ENCODE assay signal across 8 cellular contexts in genomic region chr13:29846475-29847256, GRCh38. TPM values are rescaled to one million over a fixed set of nuclear protein-coding genes. Genes with fewer than 3 reads are reported as not detected.
DNase-seq lines count a peak whose midpoint lies in the region; ATAC-seq, FAIRE-seq and TF ChIP-seq lines count a peak whose summit lies in the region.

No MANE protein-coding gene starts in this region.

- no peak for TF ChIP-seq EP300 in GM12878 (IDR thresholded peaks at IDR 0.05; ENCODE audit: borderline replicate concordance in 1 of 2, control insufficient read depth in 1 of 2, low read depth in 2 of 2, low read length in 2 of 2)

- ATAC-seq in activated CD8-positive, alpha-beta memory T cell treated with anti-CD3 and anti-CD28 coated beads, Interleukin-2, amount 10 ng/mL, durations not matched to agents 7 days and 5 days, result no peak
- ATAC-seq in GM12878 (no peak), lower lobe of right lung (no peak)

- POLR2A ChIA-PET in GM12878 (lab: Charles Lee), result interaction anchor here (0.6 to 2.3 kb wide), 3 partner anchors 28 to 643 kb away, joined by 3 to 19 read pairs (median 3); no protein-coding TSS in a partner anchor

- H3K9ac ChIP-seq in GM12878 (ENCODE audit: control insufficient read depth, insufficient read depth, low read length), result peak overlapping the region; percentile 70; the same call in 1 of the 2 replicates

- H3K4me3 Mint-ChIP-seq in activated CD8-positive, alpha-beta memory T cell treated with anti-CD3 and anti-CD28 coated beads, Interleukin-2, amount 10 ng/mL, durations not matched to agents 7 days and 5 days, result peak overlapping the region; percentile 89

- H3K4me1 Mint-ChIP-seq in activated CD8-positive, alpha-beta memory T cell treated with anti-CD3 and anti-CD28 coated beads, Interleukin-2, amount 10 ng/mL, durations not matched to agents 7 days and 5 days, result peaks cover 38% of the 10 kb centered on the region

- H3K27ac ChIP-seq in GM12878 (ENCODE audit: control insufficient read depth, insufficient read depth) (no peak overlapping the region), lower lobe of right lung (peak overlapping the region; percentile 100), thymus (ENCODE audit: low read depth) (no peak overlapping the region)

- RAD21 ChIA-PET in GM12878 (lab: Charles Lee; ENCODE audit: unreplicated experiment), result interaction anchor here (1.0 to 6.8 kb wide), 9 partner anchors 12 to 286 kb away, joined by 3 to 84 read pairs (median 6); no protein-coding TSS in a partner anchor

- H3K27me3 Mint-ChIP-seq in activated CD8-positive, alpha-beta memory T cell treated with anti-CD3 and anti-CD28 coated beads, Interleukin-2, amount 10 ng/mL, durations not matched to agents 7 days and 5 days, result no peaks in the 10 kb centered on the region

- peak overlapping the region; percentile 56 for H3K27ac Mint-ChIP-seq in activated CD8-positive, alpha-beta memory T cell treated with anti-CD3 and anti-CD28 coated beads, Interleukin-2, amount 10 ng/mL, durations not matched to agents 7 days and 5 days

- H3K79me2 ChIP-seq in GM12878 (ENCODE audit: control insufficient read depth, insufficient read depth, low read length), result peaks cover 54% of the 10 kb centered on the region

- SMC1A ChIA-PET in GM12878 (lab: Charles Lee; ENCODE audit: uncharacterized antibody, unreplicated experiment), result interaction anchor here (0.7 to 17.1 kb wide), 20 partner anchors 10 to 300 kb away, joined by 3 to 181 read pairs (median 3); no protein-coding TSS in a partner anchor

- no peaks in the 10 kb centered on the region for H4K20me1 ChIP-seq in GM12878 (ENCODE audit: control insufficient read depth, insufficient read depth)

- intact Hi-C loops in GM12878 (cut with micrococcal nuclease; ENCODE audit: unreplicated experiment) (loop anchor here (5.0 to 10.0 kb wide), 4 partner anchors 39 to 252 kb away; partner anchors contain the start of gene SLC7A1), lower lobe of right lung (cut with DNase I) (no loop called here)

- no peak for TF ChIP-seq POLR2A in GM12878 (IDR thresholded peaks at IDR 0.05; ENCODE audit: low read depth, low read length)

- no peak for DNase-seq in activated CD8-positive, alpha-beta memory T cell treated with anti-CD3 and anti-CD28 coated beads, Interleukin-2, amount 10 ng/mL, durations not matched to agents 7 days and 5 days
- no peak for DNase-seq in activated CD8-positive, alpha-beta memory T cell treated with anti-CD3 and anti-CD28 coated beads, Interleukin-2, amount 50 U/mL, for 48 hours
- no peak for DNase-seq in GM12878 (ENCODE audit: low read depth, low spot score)
- DNase-seq in lower lobe of right lung, result no peak
- no peak for DNase-seq in NCI-H1092 treated with DMSO at 0.1 percent for 48 hours (lab: John Stamatoyannopoulos, UW)
- DNase-seq in GM13976 (ENCODE audit: low spot score), result no peak
- no peak for DNase-seq in iPS-NIHi7 (ENCODE audit: extremely low spot score)

- H3K36me3 ChIP-seq in GM12878 (ENCODE audit: control insufficient read depth in 2 of 2, insufficient read depth in 2 of 2, low read length in 1 of 2) (no peaks in the 10 kb centered on the region), lower lobe of right lung (no peaks in the 10 kb centered on the region), thymus (ENCODE audit: control insufficient read depth, insufficient read depth) (no peaks in the 10 kb centered on the region)

- H2AFZ ChIP-seq in GM12878 (ENCODE audit: control insufficient read depth, low read depth, low read length), result no peak overlapping the region

- H3K27me3 ChIP-seq in GM12878 (replicated peaks in 1 of 2; ENCODE audit: control insufficient read depth in 2 of 2, insufficient read depth in 2 of 2, low read length in 1 of 2) (no peaks in the 10 kb centered on the region), lower lobe of right lung (ENCODE audit: low read depth) (no peaks in the 10 kb centered on the region), thymus (ENCODE audit: control insufficient read depth, insufficient read depth) (no peaks in the 10 kb centered on the region)

- no peak for FAIRE-seq in GM12878 (lab: Jason Lieb, UNC)

- WGBS in GM12878 (ENCODE audit: insufficient coverage, insufficient replicate concordance, low lambda C conversion rate, missing lambda C conversion rate), result 86% methylated on average over 6 of the region's 6 CpGs
- WGBS in thymus, result 81% methylated on average over 6 of the region's 6 CpGs

- in situ Hi-C loops in GM12878 (cut with MboI), result loop anchor here (5.0 kb wide), 2 partner anchors 74 to 271 kb away; no protein-coding TSS in a partner anchor
- in situ Hi-C loops in GM13976 (cut with MboI; ENCODE audit: low sequenced_read_pairs, unreplicated experiment), result no loop called here

- TF ChIP-seq CTCF in GM12878 (IDR thresholded peaks at IDR 0.05 in 2 of 3, conservative IDR thresholded peaks at IDR 0.05 in 1 of 3; ENCODE audit: control insufficient read depth in 2 of 3, extremely low read depth in 1 of 3, insufficient read depth in 1 of 3, low read depth in 3 of 3, low read length in 3 of 3), result no peak
- TF ChIP-seq CTCF in lower lobe of right lung (IDR thresholded peaks at IDR 0.05), result no peak
- TF ChIP-seq CTCF in GM13976 (IDR thresholded peaks at IDR 0.05; ENCODE audit: borderline replicate concordance, control extremely low read depth, extremely low read depth, insufficient read depth, missing control alignments), result no peak

- H3K4me2 ChIP-seq in GM12878 (ENCODE audit: control insufficient read depth, insufficient read depth), result peak overlapping the region; percentile 89

- no TSS peak for BruUV-seq in GM12878 (replicated peaks; lab: Mats Ljungman, UMichigan)

- H3K4me3 ChIP-seq in GM12878 (peak overlapping the region; percentile 80), lower lobe of right lung (peak overlapping the region; percentile 91), thymus (ENCODE audit: low read length) (peak overlapping the region; percentile 85)

- peaks cover 9% of the 10 kb centered on the region for H3K36me3 Mint-ChIP-seq in activated CD8-positive, alpha-beta memory T cell treated with anti-CD3 and anti-CD28 coated beads, Interleukin-2, amount 10 ng/mL, durations not matched to agents 7 days and 5 days

- CTCF ChIA-PET in activated CD8-positive, alpha-beta memory T cell treated with anti-CD3 and anti-CD28 coated beads, Interleukin-2, amount 10 ng/mL, durations not matched to agents 7 days and 5 days (lab: Charles Lee), result interaction anchor here (0.9 to 5.7 kb wide), 8 partner anchors 55 to 528 kb away, joined by 3 to 103 read pairs (median 5); no protein-coding TSS in a partner anchor
- CTCF ChIA-PET in GM12878 (lab: Yijun Ruan, JAX), result interaction anchor here (0.9 to 8.3 kb wide), 12 partner anchors 10 to 266 kb away, joined by 3 to 112 read pairs (median 8); no protein-coding TSS in a partner anchor

- no peaks in the 10 kb centered on the region for H3K9me3 ChIP-seq in GM12878 (replicated peaks; ENCODE audit: control insufficient read depth, insufficient read depth, low read length)
- no peaks in the 10 kb centered on the region for H3K9me3 ChIP-seq in lower lobe of right lung
- H3K9me3 ChIP-seq in thymus (ENCODE audit: control insufficient read depth), result no peaks in the 10 kb centered on the region

- no peaks in the 10 kb centered on the region for H3K4me1 ChIP-seq in GM12878 (ENCODE audit: control insufficient read depth, insufficient read depth, low read length)
- H3K4me1 ChIP-seq in lower lobe of right lung, result peaks cover 33% of the 10 kb centered on the region
- no peaks in the 10 kb centered on the region for H3K4me1 ChIP-seq in thymus (ENCODE audit: control insufficient read depth, insufficient read depth, low read length)

- TF ChIP-seq RAD21 in GM12878 (IDR thresholded peaks at IDR 0.05; ENCODE audit: insufficient read depth, low read depth, low read length), result no peak

- H3K9me3 Mint-ChIP-seq in activated CD8-positive, alpha-beta memory T cell treated with anti-CD3 and anti-CD28 coated beads, Interleukin-2, amount 10 ng/mL, durations not matched to agents 7 days and 5 days (ENCODE audit: low read depth), result no peaks in the 10 kb centered on the region

TF ChIP-seq in GM12878, 131 proteins besides CTCF, POLR2A, EP300 and RAD21:
- TF ChIP-seq RELA (IDR thresholded peaks at IDR 0.05; ENCODE audit: borderline replicate concordance, partially characterized antibody) (no peak), MLLT1 (IDR thresholded peaks at IDR 0.05) (peak; percentile 79)

RNA-seq across cellular contexts. Expression of gene UBL3, which starts 3.8 kb away (rescaled TPM):
- 10 to 100 TPM in 1 of 2 experiments, 1 to 10 TPM in 1; 9.6 to 10.2 TPM for total RNA-seq in activated CD8-positive, alpha-beta memory T cell treated with anti-CD3 and anti-CD28 coated beads, Interleukin-2, amount 10 ng/mL, durations not matched to agents 7 days and 5 days
- total RNA-seq in GM12878 (2013; cell fraction: nucleolus; rRNA removed), result 13.4 and 14.1 TPM in 2 replicates
- total RNA-seq in GM12878 (2014; rRNA removed) (9.1 and 9.3 TPM in 2 replicates), GM12878 (2014; rRNA removed; fragmentation: Illumina TruSeq; extraction: Trizol) (11.3 and 11.6 TPM in 2 replicates), GM12878 (2021) (12.4 and 13.7 TPM in 2 replicates), lower lobe of right lung (49.5 TPM)
- polyA plus RNA-seq in GM12878 (2011; ENCODE audit: low read depth), result 4.7 TPM
- polyA plus RNA-seq in GM12878 (2011; rRNA removed) (11.1 and 16.3 TPM in 2 replicates), GM12878 (2014; fragmentation: Illumina TruSeq; extraction: Trizol) (12.0 and 15.0 TPM in 2 replicates), GM12878 (2014; fragmentation: Nextera tagmentation; extraction: Ambion mirVana) (1 to 10 TPM; 5.5 to 6.1 TPM), GM12878 (2014; rRNA removed) (7.0 and 7.9 TPM in 2 replicates), GM12878 (2016; fragmentation: Nextera tagmentation; extraction: Ambion mirVana) (10 to 100 TPM; 10.1 to 11.2 TPM), thymus (31.2 TPM)
- 4.5 and 4.7 TPM in 2 replicates for polyA plus RNA-seq in GM12878 (2011; cell fraction: cytosol; rRNA removed)
- polyA plus RNA-seq in GM12878 (2011; cell fraction: nucleus; rRNA removed), result 3.5 and 3.6 TPM in 2 replicates
- 8.9 and 9.5 TPM in 2 replicates for polyA plus RNA-seq in GM12878 (2012)
- polyA minus RNA-seq in GM12878 (2011; rRNA and poly(A)+ RNA removed), result 6.6 and 8.3 TPM in 2 replicates
- polyA minus RNA-seq in GM12878 (2011; cell fraction: cytosol; rRNA and poly(A)+ RNA removed), result 4.3 and 4.4 TPM in 2 replicates
- 5.7 and 9.1 TPM in 2 replicates for polyA minus RNA-seq in GM12878 (2011; cell fraction: nucleus; rRNA and poly(A)+ RNA removed)
